Comparison of ENCODE assay signal across 35 cellular contexts in genomic region chr3:102643546-102643945, GRCh38.
"Had no signal": no experiment of that assay in that cellular context is flagged by ENCODE, and none has a peak within 500 bp of the region (broad histone marks: within the 10 kb centered on the region; RNA-seq: fewer than 3 reads in every experiment).

No MANE protein-coding gene starts in this region.

- H3K4me3 ChIP-seq: MG63 had no signal

- H3K36me3 ChIP-seq: MG63 had no signal

- H3K27me3 ChIP-seq: MG63 had no signal

- H3K4me2 ChIP-seq: KMS-11 had no signal

- H3K9ac ChIP-seq: KMS-11 had no signal

- H3K9me3 ChIP-seq: MG63 had no signal

- DNase-seq: Karpas-422, Kasumi-1, MG63, MM.1S, MV-4-11, NCI-H1048, NCI-H1092, NCI-H1092 treated with DMSO at 0.1 percent for 48 hours, NCI-H1105, NCI-H1105 treated with DMSO at 0.1 percent for 48 hours, NCI-H1417, NCI-H1417 treated with DMSO at 0.1 percent for 48 hours, NCI-H1436, NCI-H1436 treated with DMSO at 0.1 percent for 48 hours, NCI-H146, NCI-H1694, NCI-H1694 treated with DMSO at 0.1 percent for 48 hours, NCI-H187, NCI-H187 treated with DMSO at 0.1 percent for 48 hours, NCI-H1930, NCI-H2029, NCI-H2029 treated with DMSO at 0.1 percent for 48 hours, NCI-H2081, NCI-H2081 treated with DMSO at 0.1 percent for 48 hours, NCI-H2107, NCI-H2171, NCI-H2171 treated with DMSO at 0.1 percent for 48 hours, NCI-H2227 treated with DMSO at 0.1 percent for 48 hours, NCI-H226, NCI-H345, NCI-H446, NCI-H446 treated with DMSO at 0.1 percent for 48 hours, NCI-H510A, NCI-H510A treated with DMSO at 0.1 percent for 48 hours had no signal

- H3K27ac ChIP-seq: KMS-11 had no signal
